Comparison of ENCODE assay signal across 8 cellular contexts in genomic region chr15:59298255-59298856, GRCh38.
DNase-seq lines count a peak whose midpoint lies in the region; ATAC-seq and TF ChIP-seq lines count a peak whose summit lies in the region.

No MANE protein-coding gene starts in this region.

- TF ChIP-seq CTCF in GM10248 (IDR thresholded peaks at IDR 0.05; ENCODE audit: control extremely low read depth, extremely low read depth, low read depth, missing control alignments) (no peak), chondrocyte (IDR thresholded peaks at IDR 0.05) (no peak), type B pancreatic cell (conservative IDR thresholded peaks at IDR 0.05) (no peak), omental fat pad (IDR thresholded peaks at IDR 0.05) (no peak), BE2C (IDR thresholded peaks at IDR 0.05; ENCODE audit: low read depth, low read length) (no peak)

- H3K4me1 Mint-ChIP-seq in IgD-negative memory B cell, result peaks cover 46 to 65% (median 62%) of the 10 kb centered on the region in 3 donors
- peaks cover 53% of the 10 kb centered on the region for H3K4me1 Mint-ChIP-seq in chondrocyte (ENCODE audit: low read depth)
- H3K4me1 Mint-ChIP-seq in type B pancreatic cell (ENCODE audit: unreplicated experiment), result peaks cover 51% of the 10 kb centered on the region

- no peaks in the 10 kb centered on the region for H3K9me3 Mint-ChIP-seq in IgD-negative memory B cell
- H3K9me3 Mint-ChIP-seq in chondrocyte (ENCODE audit: low read depth), result peaks cover 3% of the 10 kb centered on the region
- peaks cover 7% of the 10 kb centered on the region for H3K9me3 Mint-ChIP-seq in type B pancreatic cell

- DNase-seq in GM10248 (ENCODE audit: extremely low spot score), result peak; percentile 65
- DNase-seq in chondrocyte (ENCODE audit: low spot score), result no peak
- no peak for DNase-seq in type B pancreatic cell (ENCODE audit: extremely low spot score, unreplicated experiment)
- no peak for DNase-seq in omental fat pad (ENCODE audit: low spot score)
- DNase-seq in GOT3 (lab: John Stamatoyannopoulos, UW), result no peak
- DNase-seq in BE2C, result no peak

- H3K27me3 Mint-ChIP-seq in IgD-negative memory B cell (no peaks in the 10 kb centered on the region), chondrocyte (ENCODE audit: low read depth) (no peaks in the 10 kb centered on the region), type B pancreatic cell (no peaks in the 10 kb centered on the region)

- CTCF ChIA-PET in GM10248 (lab: Yijun Ruan, JAX), result interaction anchor here (0.9 to 2.8 kb wide), 6 partner anchors 11 to 74 kb away, joined by 3 to 19 read pairs (median 3); no protein-coding TSS in a partner anchor

- ATAC-seq in GM21529 (IDR thresholded peaks at IDR 0.05; ENCODE audit: unreplicated experiment) (peak; percentile 68), omental fat pad (ENCODE audit: low FRiP score) (no peak)

- H3K4me1 ChIP-seq in BE2C, result no peaks in the 10 kb centered on the region

- peak overlapping the region; percentile 12 to 81 (median 49) for H3K4me3 Mint-ChIP-seq in IgD-negative memory B cell
- H3K4me3 Mint-ChIP-seq in chondrocyte (ENCODE audit: unreplicated experiment), result no peak overlapping the region
- H3K4me3 Mint-ChIP-seq in type B pancreatic cell, result no peak overlapping the region

- no peaks in the 10 kb centered on the region for H3K36me3 ChIP-seq in BE2C

- H3K9me3 ChIP-seq in BE2C, result no peaks in the 10 kb centered on the region

- H3K36me3 Mint-ChIP-seq in IgD-negative memory B cell (peaks cover 1% of the 10 kb centered on the region), chondrocyte (ENCODE audit: low read depth) (peaks cover 1% of the 10 kb centered on the region), type B pancreatic cell (no peaks in the 10 kb centered on the region)

- H3K4me3 ChIP-seq in BE2C (ENCODE audit: low read depth, low read length), result no peak overlapping the region

- POLR2A ChIA-PET in GM10248 (lab: Yijun Ruan, JAX), result no interaction called here

- H3K27ac Mint-ChIP-seq in IgD-negative memory B cell (peak overlapping the region; percentile 58 to 87 (median 71)), chondrocyte (ENCODE audit: unreplicated experiment) (peak overlapping the region; percentile 55), type B pancreatic cell (peak overlapping the region; percentile 37)

- peaks cover 5% of the 10 kb centered on the region; the same call in 1 of the 2 replicates for H3K27me3 ChIP-seq in BE2C

Comparison
In these comparisons a context has a peak if more than half of its experiments do, and no peak if none do; other contexts are left out.
1. H3K4me3 Mint-ChIP-seq: peak in IgD-negative memory B cell (4 of 4); none in chondrocyte (single experiment) and type B pancreatic cell (single experiment).
2. Peak in every context shown above with its lines, with median percentiles within 50 percentile points of each other: H3K27ac Mint-ChIP-seq.